1 cellular context compared by ENCODE assay signal in the genomic region with DNA sequence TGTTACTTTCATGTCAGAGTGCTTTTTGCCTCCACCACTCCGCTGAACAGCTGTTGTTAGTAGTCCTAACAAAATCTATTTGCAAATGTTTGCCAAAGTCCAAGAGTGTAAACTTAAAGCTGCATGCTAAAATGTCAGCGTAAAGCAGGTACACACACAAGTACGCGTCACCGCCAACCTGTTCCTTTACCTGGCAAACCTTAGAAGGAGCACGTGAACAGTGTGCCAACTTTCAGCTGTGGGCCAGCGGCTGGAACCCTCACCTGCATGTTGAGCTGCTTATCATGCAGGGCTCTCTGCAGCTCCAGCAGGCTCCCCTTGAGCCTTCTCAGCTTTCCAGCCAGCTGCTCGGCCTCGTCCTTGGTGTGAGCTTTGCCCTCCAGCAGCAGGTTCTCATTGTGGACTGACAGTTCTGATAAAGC.
A peak's percentile ranks its signal among the peaks of the same experiment; 100 is the strongest.
TF ChIP-seq lines count a peak whose summit lies in the region.

No MANE protein-coding gene starts in this region.

TF ChIP-seq in HepG2, 621 proteins besides CTCF, POLR2A, EP300 and RAD21 (continued from another document and continues in another):
- peak; percentile 14; the same call in 1 of the 2 replicates for TF ChIP-seq ETV5 (CRISPR knock-in tag; IDR thresholded peaks at IDR 0.05; ENCODE audit: borderline replicate concordance)
- TF ChIP-seq, protein P1, sequence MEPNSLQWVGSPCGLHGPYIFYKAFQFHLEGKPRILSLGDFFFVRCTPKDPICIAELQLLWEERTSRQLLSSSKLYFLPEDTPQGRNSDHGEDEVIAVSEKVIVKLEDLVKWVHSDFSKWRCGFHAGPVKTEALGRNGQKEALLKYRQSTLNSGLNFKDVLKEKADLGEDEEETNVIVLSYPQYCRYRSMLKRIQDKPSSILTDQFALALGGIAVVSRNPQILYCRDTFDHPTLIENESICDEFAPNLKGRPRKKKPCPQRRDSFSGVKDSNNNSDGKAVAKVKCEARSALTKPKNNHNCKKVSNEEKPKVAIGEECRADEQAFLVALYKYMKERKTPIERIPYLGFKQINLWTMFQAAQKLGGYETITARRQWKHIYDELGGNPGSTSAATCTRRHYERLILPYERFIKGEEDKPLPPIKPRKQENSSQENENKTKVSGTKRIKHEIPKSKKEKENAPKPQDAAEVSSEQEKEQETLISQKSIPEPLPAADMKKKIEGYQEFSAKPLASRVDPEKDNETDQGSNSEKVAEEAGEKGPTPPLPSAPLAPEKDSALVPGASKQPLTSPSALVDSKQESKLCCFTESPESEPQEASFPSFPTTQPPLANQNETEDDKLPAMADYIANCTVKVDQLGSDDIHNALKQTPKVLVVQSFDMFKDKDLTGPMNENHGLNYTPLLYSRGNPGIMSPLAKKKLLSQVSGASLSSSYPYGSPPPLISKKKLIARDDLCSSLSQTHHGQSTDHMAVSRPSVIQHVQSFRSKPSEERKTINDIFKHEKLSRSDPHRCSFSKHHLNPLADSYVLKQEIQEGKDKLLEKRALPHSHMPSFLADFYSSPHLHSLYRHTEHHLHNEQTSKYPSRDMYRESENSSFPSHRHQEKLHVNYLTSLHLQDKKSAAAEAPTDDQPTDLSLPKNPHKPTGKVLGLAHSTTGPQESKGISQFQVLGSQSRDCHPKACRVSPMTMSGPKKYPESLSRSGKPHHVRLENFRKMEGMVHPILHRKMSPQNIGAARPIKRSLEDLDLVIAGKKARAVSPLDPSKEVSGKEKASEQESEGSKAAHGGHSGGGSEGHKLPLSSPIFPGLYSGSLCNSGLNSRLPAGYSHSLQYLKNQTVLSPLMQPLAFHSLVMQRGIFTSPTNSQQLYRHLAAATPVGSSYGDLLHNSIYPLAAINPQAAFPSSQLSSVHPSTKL (CRISPR knock-in tag; IDR thresholded peaks at IDR 0.05): peak; percentile 82
- peak; percentile 82 for TF ChIP-seq HOXA3 (CRISPR knock-in tag; IDR thresholded peaks at IDR 0.05)
- TF ChIP-seq PRPF4 (IDR thresholded peaks at IDR 0.05; ENCODE audit: low read depth, low read length, poor library complexity, severe bottlenecking): no peak
- TF ChIP-seq, protein P2, sequence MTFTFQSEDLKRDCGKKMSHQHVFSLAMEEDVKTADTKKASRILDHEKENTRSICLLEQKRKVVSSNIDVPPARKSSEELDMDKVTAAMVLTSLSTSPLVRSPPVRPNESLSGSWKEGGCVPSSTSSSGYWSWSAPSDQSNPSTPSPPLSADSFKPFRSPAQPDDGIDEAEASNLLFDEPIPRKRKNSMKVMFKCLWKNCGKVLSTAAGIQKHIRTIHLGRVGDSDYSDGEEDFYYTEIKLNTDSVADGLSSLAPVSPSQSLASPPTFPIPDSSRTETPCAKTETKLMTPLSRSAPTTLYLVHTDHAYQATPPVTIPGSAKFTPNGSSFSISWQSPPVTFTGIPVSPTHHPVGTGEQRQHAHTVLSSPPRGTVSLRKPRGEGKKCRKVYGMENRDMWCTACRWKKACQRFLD (CRISPR knock-in tag; IDR thresholded peaks at IDR 0.05; ENCODE audit: borderline replicate concordance): no peak
- TF ChIP-seq PHF8 (CRISPR knock-in tag; IDR thresholded peaks at IDR 0.05): 0 out of 2 replicates have a peak, but pooled peaks have one; percentile 39
- TF ChIP-seq CENPT (CRISPR knock-in tag; IDR thresholded peaks at IDR 0.05; ENCODE audit: low read depth): no peak
- no peak for TF ChIP-seq MAZ (IDR thresholded peaks at IDR 0.05; ENCODE audit: borderline replicate concordance, low read depth, low read length)
- TF ChIP-seq MAZ (CRISPR knock-in tag; IDR thresholded peaks at IDR 0.05; ENCODE audit: low read depth): peak; percentile 72; the same call in 1 of the 2 replicates
- TF ChIP-seq FOXA1 (IDR thresholded peaks at IDR 0.05): no peak
- peak; percentile 26; the same call in 1 of the 2 replicates for TF ChIP-seq FOXA1 (CRISPR knock-in tag; IDR thresholded peaks at IDR 0.05)
- TF ChIP-seq ZNF644 (CRISPR knock-in tag; IDR thresholded peaks at IDR 0.05; ENCODE audit: low read depth): peak; percentile 66; the same call in 1 of the 2 replicates
- TF ChIP-seq SALL1 (CRISPR knock-in tag; IDR thresholded peaks at IDR 0.05): peak; percentile 96; the same call in 1 of the 2 replicates
- no peak for TF ChIP-seq AKAP8 (CRISPR knock-in tag; IDR thresholded peaks at IDR 0.05)
- no peak; the same call in 1 of the 2 replicates for TF ChIP-seq ZBTB44 (CRISPR knock-in tag; IDR thresholded peaks at IDR 0.05)
- TF ChIP-seq NR2F6 (IDR thresholded peaks at IDR 0.05): peak; percentile 24; the same call in 1 of the 2 replicates
- TF ChIP-seq NR2F6 (CRISPR knock-in tag; IDR thresholded peaks at IDR 0.05): no peak; the same call in 1 of the 2 replicates
- TF ChIP-seq ZBED4 (CRISPR knock-in tag; IDR thresholded peaks at IDR 0.05; ENCODE audit: borderline replicate concordance): peak; percentile 68; the same call in 1 of the 2 replicates
- 0 out of 2 replicates have a peak, but pooled peaks have one; percentile 22 for TF ChIP-seq ELF1 (CRISPR knock-in tag; IDR thresholded peaks at IDR 0.05)
- TF ChIP-seq NFIC (IDR thresholded peaks at IDR 0.05; ENCODE audit: low read length): 0 out of 2 replicates have a peak, but pooled peaks have one; percentile 52
- TF ChIP-seq NCOA1 (CRISPR knock-in tag; IDR thresholded peaks at IDR 0.05): peak; percentile 87; the same call in 1 of the 2 replicates
- TF ChIP-seq ZNF547 (CRISPR knock-in tag; IDR thresholded peaks at IDR 0.05): no peak
- no peak for TF ChIP-seq RBM39 (IDR thresholded peaks at IDR 0.05; ENCODE audit: low read depth, low read length, poor library complexity, severe bottlenecking)
- peak; percentile 19 for TF ChIP-seq YY1 (IDR thresholded peaks at IDR 0.05; ENCODE audit: insufficient read depth, insufficient replicate concordance, low read depth, low read length)
- TF ChIP-seq, protein P3, sequence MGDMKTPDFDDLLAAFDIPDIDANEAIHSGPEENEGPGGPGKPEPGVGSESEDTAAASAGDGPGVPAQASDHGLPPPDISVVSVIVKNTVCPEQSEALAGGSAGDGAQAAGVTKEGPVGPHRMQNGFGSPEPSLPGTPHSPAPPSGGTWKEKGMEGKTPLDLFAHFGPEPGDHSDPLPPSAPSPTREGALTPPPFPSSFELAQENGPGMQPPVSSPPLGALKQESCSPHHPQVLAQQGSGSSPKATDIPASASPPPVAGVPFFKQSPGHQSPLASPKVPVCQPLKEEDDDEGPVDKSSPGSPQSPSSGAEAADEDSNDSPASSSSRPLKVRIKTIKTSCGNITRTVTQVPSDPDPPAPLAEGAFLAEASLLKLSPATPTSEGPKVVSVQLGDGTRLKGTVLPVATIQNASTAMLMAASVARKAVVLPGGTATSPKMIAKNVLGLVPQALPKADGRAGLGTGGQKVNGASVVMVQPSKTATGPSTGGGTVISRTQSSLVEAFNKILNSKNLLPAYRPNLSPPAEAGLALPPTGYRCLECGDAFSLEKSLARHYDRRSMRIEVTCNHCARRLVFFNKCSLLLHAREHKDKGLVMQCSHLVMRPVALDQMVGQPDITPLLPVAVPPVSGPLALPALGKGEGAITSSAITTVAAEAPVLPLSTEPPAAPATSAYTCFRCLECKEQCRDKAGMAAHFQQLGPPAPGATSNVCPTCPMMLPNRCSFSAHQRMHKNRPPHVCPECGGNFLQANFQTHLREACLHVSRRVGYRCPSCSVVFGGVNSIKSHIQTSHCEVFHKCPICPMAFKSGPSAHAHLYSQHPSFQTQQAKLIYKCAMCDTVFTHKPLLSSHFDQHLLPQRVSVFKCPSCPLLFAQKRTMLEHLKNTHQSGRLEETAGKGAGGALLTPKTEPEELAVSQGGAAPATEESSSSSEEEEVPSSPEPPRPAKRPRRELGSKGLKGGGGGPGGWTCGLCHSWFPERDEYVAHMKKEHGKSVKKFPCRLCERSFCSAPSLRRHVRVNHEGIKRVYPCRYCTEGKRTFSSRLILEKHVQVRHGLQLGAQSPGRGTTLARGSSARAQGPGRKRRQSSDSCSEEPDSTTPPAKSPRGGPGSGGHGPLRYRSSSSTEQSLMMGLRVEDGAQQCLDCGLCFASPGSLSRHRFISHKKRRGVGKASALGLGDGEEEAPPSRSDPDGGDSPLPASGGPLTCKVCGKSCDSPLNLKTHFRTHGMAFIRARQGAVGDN (CRISPR knock-in tag; IDR thresholded peaks at IDR 0.05): peak; percentile 94
- peak in 1 of 2 experiments; percentile 63; a peak in 1 of 4 replicates for TF ChIP-seq KLF16 (CRISPR knock-in tag; IDR thresholded peaks at IDR 0.05)
- TF ChIP-seq ATAD3A (CRISPR knock-in tag; IDR thresholded peaks at IDR 0.05): no peak
- TF ChIP-seq KDM5B (CRISPR knock-in tag; IDR thresholded peaks at IDR 0.05; ENCODE audit: borderline replicate concordance): peak; percentile 61; the same call in 1 of the 2 replicates
- no peak for TF ChIP-seq ZNF253 (CRISPR knock-in tag; IDR thresholded peaks at IDR 0.05; ENCODE audit: borderline replicate concordance)
- TF ChIP-seq ZMAT3 (CRISPR knock-in tag; conservative IDR thresholded peaks at IDR 0.05): no peak
- TF ChIP-seq KLF9 (CRISPR knock-in tag; IDR thresholded peaks at IDR 0.05; ENCODE audit: low read depth): peak; percentile 81; the same call in 1 of the 2 replicates
- TF ChIP-seq HDAC2 (CRISPR knock-in tag; IDR thresholded peaks at IDR 0.05): peak; percentile 73; the same call in 1 of the 2 replicates
- no peak for TF ChIP-seq PLSCR1 (CRISPR knock-in tag; IDR thresholded peaks at IDR 0.05; ENCODE audit: borderline replicate concordance)
- TF ChIP-seq HCFC1 (IDR thresholded peaks at IDR 0.05; ENCODE audit: low read depth, low read length): no peak
- TF ChIP-seq ZMAT5 (CRISPR knock-in tag; IDR thresholded peaks at IDR 0.05; ENCODE audit: borderline replicate concordance, low read depth): no peak
- peak; percentile 68 for TF ChIP-seq MED1 (CRISPR knock-in tag; IDR thresholded peaks at IDR 0.05)
- TF ChIP-seq ZNF225 (CRISPR knock-in tag; IDR thresholded peaks at IDR 0.05): no peak
- no peak for TF ChIP-seq ZNF326 (CRISPR knock-in tag; IDR thresholded peaks at IDR 0.05; ENCODE audit: borderline replicate concordance)
- no peak; the same call in 1 of the 2 replicates for TF ChIP-seq ZNF44 (CRISPR knock-in tag; IDR thresholded peaks at IDR 0.05)
- TF ChIP-seq MIER3 (CRISPR knock-in tag; IDR thresholded peaks at IDR 0.05; ENCODE audit: borderline replicate concordance): peak; percentile 64; the same call in 1 of the 2 replicates
